ENCODE assay signal across 1 cellular context in genomic region chr2:18722101-18722500, GRCh38.
TF ChIP-seq lines count a peak whose summit lies in the region.

No MANE protein-coding gene starts in this region.

TF ChIP-seq in SK-N-SH treated with all-trans-retinoic acid at 6 μM for 48 hours, 23 proteins besides CTCF, POLR2A, EP300 and RAD21 (continued from another document):
- TF ChIP-seq CSRNP3 (CRISPR knock-in tag; IDR thresholded peaks at IDR 0.05), result no peak
- TF ChIP-seq ZC3H10 (CRISPR knock-in tag; IDR thresholded peaks at IDR 0.05), result no peak
- no peak for TF ChIP-seq BACH2 (CRISPR knock-in tag; IDR thresholded peaks at IDR 0.05; ENCODE audit: borderline replicate concordance)
- TF ChIP-seq POU6F1 (CRISPR knock-in tag; IDR thresholded peaks at IDR 0.05; ENCODE audit: borderline replicate concordance, low read depth), result no peak
TF ChIP-seq in SK-N-SH treated with all-trans-retinoic acid at 6 μM for 48 hours: peak in this region for 0.
